In genomic region chr16:31033709-31034492, GRCh38 we compare ENCODE assay signal across 1 cellular context.
TF ChIP-seq lines count a peak whose summit lies in the region.

No MANE protein-coding gene starts in this region.

TF ChIP-seq in HepG2, 621 proteins besides CTCF, POLR2A, EP300 and RAD21 (continued from another document and continues in another):
- peak; percentile 46; the same call in 1 of the 2 replicates for TF ChIP-seq CSRNP1 (CRISPR knock-in tag; IDR thresholded peaks at IDR 0.05)
- TF ChIP-seq, protein P1, sequence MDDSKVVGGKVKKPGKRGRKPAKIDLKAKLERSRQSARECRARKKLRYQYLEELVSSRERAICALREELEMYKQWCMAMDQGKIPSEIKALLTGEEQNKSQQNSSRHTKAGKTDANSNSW (CRISPR knock-in tag; IDR thresholded peaks at IDR 0.05; ENCODE audit: borderline replicate concordance): 0 out of 2 replicates have a peak, but pooled peaks have one; percentile 64
- peak; percentile 96 for TF ChIP-seq ZNF256 (CRISPR knock-in tag; conservative IDR thresholded peaks at IDR 0.05)
- no peak for TF ChIP-seq NFIC (IDR thresholded peaks at IDR 0.05; ENCODE audit: low read length)
- no peak; the same call in 1 of the 2 replicates for TF ChIP-seq ZNF768 (CRISPR knock-in tag; IDR thresholded peaks at IDR 0.05)
- TF ChIP-seq RBM39 (IDR thresholded peaks at IDR 0.05; ENCODE audit: low read depth, low read length, poor library complexity, severe bottlenecking): peak; percentile 50
- TF ChIP-seq ZBTB7A (CRISPR knock-in tag; IDR thresholded peaks at IDR 0.05): 0 out of 2 replicates have a peak, but pooled peaks have one; percentile 16
- TF ChIP-seq ZNF138 (CRISPR knock-in tag; IDR thresholded peaks at IDR 0.05; ENCODE audit: low read depth): no peak
- TF ChIP-seq ZNF788 (CRISPR knock-in tag; IDR thresholded peaks at IDR 0.05; ENCODE audit: borderline replicate concordance): peak; percentile 79; the same call in 1 of the 2 replicates
- no peak for TF ChIP-seq NR3C1 (CRISPR knock-in tag; IDR thresholded peaks at IDR 0.05)
- TF ChIP-seq U2AF2 (IDR thresholded peaks at IDR 0.05; ENCODE audit: low read depth, low read length): no peak
- TF ChIP-seq, protein P2, sequence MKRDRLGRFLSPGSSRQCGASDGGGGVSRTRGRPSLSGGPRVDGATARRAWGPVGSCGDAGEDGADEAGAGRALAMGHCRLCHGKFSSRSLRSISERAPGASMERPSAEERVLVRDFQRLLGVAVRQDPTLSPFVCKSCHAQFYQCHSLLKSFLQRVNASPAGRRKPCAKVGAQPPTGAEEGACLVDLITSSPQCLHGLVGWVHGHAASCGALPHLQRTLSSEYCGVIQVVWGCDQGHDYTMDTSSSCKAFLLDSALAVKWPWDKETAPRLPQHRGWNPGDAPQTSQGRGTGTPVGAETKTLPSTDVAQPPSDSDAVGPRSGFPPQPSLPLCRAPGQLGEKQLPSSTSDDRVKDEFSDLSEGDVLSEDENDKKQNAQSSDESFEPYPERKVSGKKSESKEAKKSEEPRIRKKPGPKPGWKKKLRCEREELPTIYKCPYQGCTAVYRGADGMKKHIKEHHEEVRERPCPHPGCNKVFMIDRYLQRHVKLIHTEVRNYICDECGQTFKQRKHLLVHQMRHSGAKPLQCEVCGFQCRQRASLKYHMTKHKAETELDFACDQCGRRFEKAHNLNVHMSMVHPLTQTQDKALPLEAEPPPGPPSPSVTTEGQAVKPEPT (CRISPR knock-in tag; IDR thresholded peaks at IDR 0.05; ENCODE audit: low read depth): no peak
- peak; percentile 21 for TF ChIP-seq ZNF589 (CRISPR knock-in tag; conservative IDR thresholded peaks at IDR 0.05)
- TF ChIP-seq HCFC1 (IDR thresholded peaks at IDR 0.05; ENCODE audit: low read depth, low read length): peak; percentile 94
- TF ChIP-seq, protein P3, sequence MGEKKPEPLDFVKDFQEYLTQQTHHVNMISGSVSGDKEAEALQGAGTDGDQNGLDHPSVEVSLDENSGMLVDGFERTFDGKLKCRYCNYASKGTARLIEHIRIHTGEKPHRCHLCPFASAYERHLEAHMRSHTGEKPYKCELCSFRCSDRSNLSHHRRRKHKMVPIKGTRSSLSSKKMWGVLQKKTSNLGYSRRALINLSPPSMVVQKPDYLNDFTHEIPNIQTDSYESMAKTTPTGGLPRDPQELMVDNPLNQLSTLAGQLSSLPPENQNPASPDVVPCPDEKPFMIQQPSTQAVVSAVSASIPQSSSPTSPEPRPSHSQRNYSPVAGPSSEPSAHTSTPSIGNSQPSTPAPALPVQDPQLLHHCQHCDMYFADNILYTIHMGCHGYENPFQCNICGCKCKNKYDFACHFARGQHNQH (CRISPR knock-in tag; IDR thresholded peaks at IDR 0.05): 0 out of 2 replicates have a peak, but pooled peaks have one; percentile 19
- no peak for TF ChIP-seq TBP (CRISPR knock-in tag; IDR thresholded peaks at IDR 0.05)
- peak; percentile 44 for TF ChIP-seq NFYC (CRISPR knock-in tag; IDR thresholded peaks at IDR 0.05)
- no peak for TF ChIP-seq FOSL1 (CRISPR knock-in tag; IDR thresholded peaks at IDR 0.05; ENCODE audit: borderline replicate concordance)
- peak; percentile 50; the same call in 1 of the 2 replicates for TF ChIP-seq NAIF1 (CRISPR knock-in tag; IDR thresholded peaks at IDR 0.05; ENCODE audit: borderline replicate concordance)
- TF ChIP-seq CREB3 (CRISPR knock-in tag; IDR thresholded peaks at IDR 0.05): no peak
- TF ChIP-seq HOXA7 (CRISPR knock-in tag; IDR thresholded peaks at IDR 0.05): 0 out of 2 replicates have a peak, but pooled peaks have one; percentile 2
- peak; percentile 95 for TF ChIP-seq DR1 (CRISPR knock-in tag; IDR thresholded peaks at IDR 0.05)
- TF ChIP-seq SYNCRIP (IDR thresholded peaks at IDR 0.05; ENCODE audit: insufficient read depth, low read depth, low read length): no peak
- TF ChIP-seq ZBTB49 (CRISPR knock-in tag; IDR thresholded peaks at IDR 0.05; ENCODE audit: borderline replicate concordance): peak; percentile 31; the same call in 1 of the 2 replicates
- no peak for TF ChIP-seq EEA1 (CRISPR knock-in tag; IDR thresholded peaks at IDR 0.05; ENCODE audit: borderline replicate concordance)
- TF ChIP-seq ZNF484 (CRISPR knock-in tag; IDR thresholded peaks at IDR 0.05; ENCODE audit: borderline replicate concordance, low read depth): 0 out of 2 replicates have a peak, but pooled peaks have one; percentile 38
- TF ChIP-seq ZBTB46 (CRISPR knock-in tag; IDR thresholded peaks at IDR 0.05; ENCODE audit: borderline replicate concordance): no peak
- TF ChIP-seq TCF7 (IDR thresholded peaks at IDR 0.05; ENCODE audit: low read depth): no peak
- peak; percentile 65; the same call in 1 of the 2 replicates for TF ChIP-seq ZBTB43 (CRISPR knock-in tag; conservative IDR thresholded peaks at IDR 0.05)
- TF ChIP-seq SP140L (CRISPR knock-in tag; IDR thresholded peaks at IDR 0.05; ENCODE audit: borderline replicate concordance): peak; percentile 53; the same call in 1 of the 2 replicates
- peak; percentile 97; the same call in 1 of the 2 replicates for TF ChIP-seq ZNF136 (CRISPR knock-in tag; IDR thresholded peaks at IDR 0.05; ENCODE audit: low read depth)
- no peak for TF ChIP-seq PHB2 (IDR thresholded peaks at IDR 0.05; ENCODE audit: partially characterized antibody)
- peak; percentile 82 for TF ChIP-seq HOXA5 (CRISPR knock-in tag; IDR thresholded peaks at IDR 0.05)
- no peak for TF ChIP-seq NR2F6 (IDR thresholded peaks at IDR 0.05)
- TF ChIP-seq NR2F6 (CRISPR knock-in tag; IDR thresholded peaks at IDR 0.05): 0 out of 2 replicates have a peak, but pooled peaks have one; percentile 48
- no peak for TF ChIP-seq SETDB1 (CRISPR knock-in tag; IDR thresholded peaks at IDR 0.05; ENCODE audit: borderline replicate concordance)
- TF ChIP-seq, protein P4, sequence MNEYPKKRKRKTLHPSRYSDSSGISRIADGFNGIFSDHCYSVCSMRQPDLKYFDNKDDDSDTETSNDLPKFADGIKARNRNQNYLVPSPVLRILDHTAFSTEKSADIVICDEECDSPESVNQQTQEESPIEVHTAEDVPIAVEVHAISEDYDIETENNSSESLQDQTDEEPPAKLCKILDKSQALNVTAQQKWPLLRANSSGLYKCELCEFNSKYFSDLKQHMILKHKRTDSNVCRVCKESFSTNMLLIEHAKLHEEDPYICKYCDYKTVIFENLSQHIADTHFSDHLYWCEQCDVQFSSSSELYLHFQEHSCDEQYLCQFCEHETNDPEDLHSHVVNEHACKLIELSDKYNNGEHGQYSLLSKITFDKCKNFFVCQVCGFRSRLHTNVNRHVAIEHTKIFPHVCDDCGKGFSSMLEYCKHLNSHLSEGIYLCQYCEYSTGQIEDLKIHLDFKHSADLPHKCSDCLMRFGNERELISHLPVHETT (CRISPR knock-in tag; conservative IDR thresholded peaks at IDR 0.05): no peak; the same call in 1 of the 2 replicates
- TF ChIP-seq ZNF430 (CRISPR knock-in tag; IDR thresholded peaks at IDR 0.05): peak; percentile 26; the same call in 1 of the 2 replicates
- TF ChIP-seq ZNF784 (CRISPR knock-in tag; IDR thresholded peaks at IDR 0.05; ENCODE audit: borderline replicate concordance): no peak; the same call in 1 of the 2 replicates
- TF ChIP-seq, protein P5, sequence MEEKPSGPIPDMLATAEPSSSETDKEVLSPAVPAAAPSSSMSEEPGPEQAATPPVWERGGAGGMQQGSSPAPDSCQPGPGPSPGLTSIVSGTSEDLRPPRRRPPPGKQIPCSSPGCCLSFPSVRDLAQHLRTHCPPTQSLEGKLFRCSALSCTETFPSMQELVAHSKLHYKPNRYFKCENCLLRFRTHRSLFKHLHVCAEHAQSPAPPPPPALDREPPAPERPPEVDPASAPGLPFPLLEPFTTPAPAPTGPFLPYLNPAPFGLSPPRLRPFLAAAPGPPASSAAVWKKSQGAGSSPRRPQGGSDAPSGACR (CRISPR knock-in tag; IDR thresholded peaks at IDR 0.05): 0 out of 2 replicates have a peak, but pooled peaks have one; percentile 10
- no peak for TF ChIP-seq NBN (conservative IDR thresholded peaks at IDR 0.05)
- no peak for TF ChIP-seq ZNF550 (CRISPR knock-in tag; IDR thresholded peaks at IDR 0.05; ENCODE audit: borderline replicate concordance)
- TF ChIP-seq CENPBD1 (CRISPR knock-in tag; IDR thresholded peaks at IDR 0.05; ENCODE audit: borderline replicate concordance, low read depth): no peak
- no peak for TF ChIP-seq ZBTB8A (CRISPR knock-in tag; IDR thresholded peaks at IDR 0.05; ENCODE audit: borderline replicate concordance, low read depth)
- no peak for TF ChIP-seq ETS1 (CRISPR knock-in tag; IDR thresholded peaks at IDR 0.05)
- TF ChIP-seq TFDP1 (CRISPR knock-in tag; IDR thresholded peaks at IDR 0.05; ENCODE audit: borderline replicate concordance): no peak; the same call in 1 of the 2 replicates
